ENCODE assay signal across 2 cellular contexts in genomic region chr11:111631034-111631665, GRCh38.
TF ChIP-seq lines count a peak whose summit lies in the region.

No MANE protein-coding gene starts in this region.

TF ChIP-seq in PFSK-1, 5 proteins besides CTCF, POLR2A, EP300 and RAD21 (continued from another document):
- no peak for TF ChIP-seq SIN3A (IDR thresholded peaks at IDR 0.05; ENCODE audit: borderline replicate concordance, insufficient read depth, low read length)

TF ChIP-seq in H1, 55 proteins besides CTCF, POLR2A, EP300 and RAD21 (continued from another document):
- TF ChIP-seq GTF2F1 (IDR thresholded peaks at IDR 0.05; ENCODE audit: borderline replicate concordance, low read depth, low read length) (no peak), KDM4A (IDR thresholded peaks at IDR 0.05; ENCODE audit: low read depth, low read length, severe bottlenecking) (no peak), SIRT6 (IDR thresholded peaks at IDR 0.05; ENCODE audit: low read length) (no peak), CHD7 (IDR thresholded peaks at IDR 0.05; ENCODE audit: insufficient replicate concordance, low read length) (no peak), TAF1 (IDR thresholded peaks at IDR 0.05; ENCODE audit: low read depth, low read length) (no peak), HDAC2 (IDR thresholded peaks at IDR 0.05; ENCODE audit: borderline replicate concordance in 1 of 2, low read depth in 2 of 2, low read length in 2 of 2) (no peak), EZH2 (IDR thresholded peaks at IDR 0.05; ENCODE audit: low read depth, low read length, severe bottlenecking) (no peak), ZNF274 (IDR thresholded peaks at IDR 0.05; ENCODE audit: borderline replicate concordance, extremely low read depth, low read length) (no peak), GABPA (IDR thresholded peaks at IDR 0.05; ENCODE audit: borderline replicate concordance, insufficient read depth, low read length) (no peak)
